In the genomic region with DNA sequence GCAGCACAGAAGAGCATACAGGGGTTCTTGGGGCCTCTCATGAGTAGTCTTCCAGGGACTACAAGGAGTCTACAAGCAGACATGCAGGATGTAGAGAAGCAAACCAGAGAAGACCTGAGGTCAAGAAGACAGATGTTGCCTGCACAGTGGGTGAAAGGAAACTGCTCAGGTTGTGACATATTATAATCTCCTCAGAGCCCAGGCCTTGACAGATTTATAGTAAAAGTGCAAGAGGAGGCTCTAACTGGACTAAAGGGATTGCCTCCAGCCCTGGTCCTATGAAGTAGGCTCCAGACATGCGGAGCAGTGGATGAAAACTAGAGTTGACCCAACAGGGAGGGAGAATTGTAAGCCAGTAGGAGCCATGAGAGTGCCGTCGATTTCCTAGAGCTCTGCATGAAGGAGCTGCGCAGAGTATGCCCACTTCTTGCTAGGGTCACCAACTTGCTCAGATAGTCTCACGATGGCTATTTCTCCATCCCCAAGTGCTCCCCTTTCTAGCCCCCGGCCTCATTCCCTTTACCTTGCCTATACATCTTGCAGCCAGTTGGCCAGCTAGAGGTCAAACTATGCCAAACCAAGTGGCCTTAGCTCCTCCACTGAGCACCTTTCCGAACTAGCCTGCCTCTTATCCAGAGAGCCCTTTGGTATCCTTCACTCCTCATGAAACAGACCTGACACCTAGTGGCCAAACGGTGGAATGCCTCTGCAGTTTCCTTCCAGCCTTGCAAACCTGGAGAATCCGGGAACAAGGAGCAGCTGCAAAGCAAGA, we compare ENCODE assay signal across 8 cellular contexts. TPM values are rescaled to one million over a fixed set of nuclear protein-coding genes. Genes with fewer than 3 reads are reported as not detected.
DNase-seq lines count a peak whose midpoint lies in the region; ATAC-seq and TF ChIP-seq lines count a peak whose summit lies in the region.

No MANE protein-coding gene starts in this region.

- TF ChIP-seq CTCF in astrocyte of the spinal cord (IDR thresholded peaks at IDR 0.05; ENCODE audit: low read depth, low read length) = peak; percentile 98
- peak; percentile 89 to 99 (median 97) for TF ChIP-seq CTCF in sigmoid colon (IDR thresholded peaks at IDR 0.05)

- intact Hi-C loops in sigmoid colon (cut with DNase I) = loop anchor here (1.0 to 2.0 kb wide), 3 partner anchors 83 to 262 kb away; no protein-coding TSS in a partner anchor

- no peaks in the 10 kb centered on the region for H3K9me3 ChIP-seq in sigmoid colon

- TF ChIP-seq EP300 in sigmoid colon (IDR thresholded peaks at IDR 0.05) = no peak

- peaks cover 14 to 71% (median 39%) of the 10 kb centered on the region in 4 donors for H3K36me3 ChIP-seq in sigmoid colon

- no peaks in the 10 kb centered on the region for H3K27me3 ChIP-seq in sigmoid colon

- DNase-seq in NK-92 treated with Interleukin-12 subunit alpha and Interleukin-12 subunit beta, amount 100 ng/mL, for 24 hours (lab: John Stamatoyannopoulos, UW) = peak; percentile 22
- no peak for DNase-seq in NK-92 (lab: John Stamatoyannopoulos, UW; ENCODE audit: unreplicated experiment)
- peak; percentile 29 for DNase-seq in NCI-H187 treated with DMSO at 0.1 percent for 48 hours (lab: John Stamatoyannopoulos, UW)
- DNase-seq in T-helper 2 cell = peak in 4 of 5 experiments; percentile 7 to 38 (median 14)
- DNase-seq in astrocyte of the spinal cord (ENCODE audit: low read depth, low spot score) = peak; percentile 87
- DNase-seq in hippocampal formation (lab: John Stamatoyannopoulos, UW) = peak; percentile 78 to 88
- DNase-seq in sigmoid colon = peak; percentile 90

- 58 to 61% methylated on average over 9 of the region's 9 CpGs for WGBS in sigmoid colon, 2 donors

- ATAC-seq in HG03457 (IDR thresholded peaks at IDR 0.05; ENCODE audit: unreplicated experiment) = no peak

- H3K4me3 ChIP-seq in astrocyte of the spinal cord (ENCODE audit: low read depth, low read length) (no peak overlapping the region), sigmoid colon (no peak overlapping the region)

- peaks cover 0 to 38% (median 36%) of the 10 kb centered on the region in 4 donors for H3K4me1 ChIP-seq in sigmoid colon

- in situ Hi-C loops in astrocyte of the spinal cord (cut with HindIII; ENCODE audit: low sequenced_read_pairs) = no loop called here

- no peak for TF ChIP-seq POLR2A in sigmoid colon (IDR thresholded peaks at IDR 0.05)

- peak overlapping the region; percentile 59 to 76 (median 65) for H3K27ac ChIP-seq in sigmoid colon

RNA-seq across cellular contexts. Expression of gene IPO9, which starts 36.2 kb away (rescaled TPM):
- total RNA-seq in sigmoid colon = 10 to 100 TPM; 15.5 to 20.2 (median 17.9) TPM
- polyA plus RNA-seq in sigmoid colon = 10 to 100 TPM in 1 of 3 donors, 1 to 10 TPM in 2; 8.1 to 14.0 (median 8.4) TPM
